21 cellular contexts compared by ENCODE assay signal in the genomic region with DNA sequence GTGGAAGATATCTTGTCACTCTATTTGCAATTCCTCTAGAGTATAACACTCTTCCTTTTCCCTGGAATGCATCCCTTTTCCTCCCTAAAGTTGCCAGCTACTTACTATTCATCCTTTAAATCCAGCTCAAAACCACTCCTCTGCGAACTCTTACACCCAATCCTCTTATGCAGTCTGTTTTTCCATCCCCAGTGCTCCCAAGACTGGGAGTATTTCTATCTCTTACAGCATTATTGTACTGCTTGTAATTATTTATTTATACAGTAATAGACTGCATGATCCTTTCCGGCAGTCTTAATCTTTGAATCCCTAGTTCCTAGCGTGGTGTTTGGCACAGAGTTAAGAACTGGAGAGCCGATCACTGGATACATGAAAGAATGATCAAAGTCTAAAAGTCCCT. TPM values are rescaled to one million over a fixed set of nuclear protein-coding genes. Genes with fewer than 3 reads are reported as not detected.
"Had no signal": no experiment of that assay in that cellular context is flagged by ENCODE, and none has a peak within 500 bp of the region (broad histone marks: within the 10 kb centered on the region; RNA-seq: fewer than 3 reads in every experiment).

No MANE protein-coding gene starts in this region.

- H3K4me2 ChIP-seq: neural progenitor cell had no signal

- H3K36me3 Mint-ChIP-seq: neural progenitor cell had no signal

- ATAC-seq: activated T-helper 17 cell treated with anti-CD3 and anti-CD28 coated beads, Interleukin-2, amount 50 U/mL, for 72 hours; left lobe of liver; pancreas had no signal

- DNase-seq: activated CD4-positive, alpha-beta T cell treated with anti-CD3 and anti-CD28 coated beads, Interleukin-2, amount 10 ng/mL, durations not matched to agents 7 days and 5 days; activated CD4-positive, CD25-positive, alpha-beta regulatory T cell; activated CD8-positive, alpha-beta memory T cell treated with anti-CD3 and anti-CD28 coated beads for 24 hours; activated naive CD4-positive, alpha-beta T cell treated with anti-CD3 and anti-CD28 coated beads for 36 hours; central memory CD4-positive, alpha-beta T cell; cortex of kidney; effector memory CD4-positive, alpha-beta T cell; mammary epithelial cell; pancreas; retina; stimulated activated CD4-positive, alpha-beta T cell treated with anti-CD3 and anti-CD28 coated beads, Interleukin-15, amount 100 ng/mL, for 24 hours; stimulated activated CD4-positive, alpha-beta T cell treated with anti-CD3 and anti-CD28 coated beads, Interleukin-4, amount 100 ng/mL, for 24 hours; stomach; uterus had no signal

- H3K27me3 ChIP-seq: adrenal gland, pancreas, uterus had no signal

- H2AFZ ChIP-seq: neural progenitor cell had no signal

- H3K9me3 ChIP-seq: adrenal gland, pancreas, stomach, thoracic aorta, uterus had no signal

- H3K36me3 ChIP-seq: adrenal gland, neural progenitor cell, pancreas, stomach, thoracic aorta, uterus had no signal

- H3K4me3 ChIP-seq: adrenal gland, neural progenitor cell, pancreas, stomach, thoracic aorta, uterus had no signal

- H3K4me1 ChIP-seq: uterus had no signal

- H3K27ac ChIP-seq: epithelial cell of prostate, neural progenitor cell, pancreas, stomach, thoracic aorta, uterus had no signal

- H3K4me3 Mint-ChIP-seq: activated CD4-positive, alpha-beta T cell treated with anti-CD3 and anti-CD28 coated beads, Interleukin-2, amount 10 ng/mL, durations not matched to agents 7 days and 5 days; activated naive CD4-positive, alpha-beta T cell treated with anti-CD3 and anti-CD28 coated beads for 36 hours; activated T-helper 17 cell treated with anti-CD3 and anti-CD28 coated beads, Interleukin-2, amount 50 U/mL, for 72 hours; neural progenitor cell; T-helper 1 cell treated with Interleukin-12 subunit alpha and Interleukin-12 subunit beta and Interleukin-4 antibody, amounts not matched to agents 30 μg/mL and 1 μg/mL, for 36 hours had no signal

- H3K9me3 Mint-ChIP-seq: activated CD4-positive, alpha-beta T cell treated with anti-CD3 and anti-CD28 coated beads, Interleukin-2, amount 10 ng/mL, durations not matched to agents 7 days and 5 days; activated naive CD4-positive, alpha-beta T cell treated with anti-CD3 and anti-CD28 coated beads for 36 hours; activated T-helper 17 cell treated with anti-CD3 and anti-CD28 coated beads, Interleukin-2, amount 50 U/mL, for 72 hours; neural progenitor cell; T-helper 1 cell treated with Interleukin-12 subunit alpha and Interleukin-12 subunit beta and Interleukin-4 antibody, amounts not matched to agents 30 μg/mL and 1 μg/mL, for 36 hours had no signal

- H3K27ac Mint-ChIP-seq: activated CD4-positive, alpha-beta T cell treated with anti-CD3 and anti-CD28 coated beads, Interleukin-2, amount 10 ng/mL, durations not matched to agents 7 days and 5 days; activated naive CD4-positive, alpha-beta T cell treated with anti-CD3 and anti-CD28 coated beads for 36 hours; activated T-helper 17 cell treated with anti-CD3 and anti-CD28 coated beads, Interleukin-2, amount 50 U/mL, for 72 hours; neural progenitor cell; T-helper 1 cell treated with Interleukin-12 subunit alpha and Interleukin-12 subunit beta and Interleukin-4 antibody, amounts not matched to agents 30 μg/mL and 1 μg/mL, for 36 hours had no signal

RNA-seq across cellular contexts. Expression of gene SRGAP1, which starts 2.9 kb away (rescaled TPM):
- total RNA-seq: activated CD4-positive, alpha-beta T cell treated with anti-CD3 and anti-CD28 coated beads, Interleukin-2, amount 10 ng/mL, durations not matched to agents 7 days and 5 days had no signal
